Comparison of ENCODE assay signal across 14 cellular contexts in genomic region chr11:358129-358805, GRCh38. TPM values are rescaled to one million over a fixed set of nuclear protein-coding genes. Genes with fewer than 3 reads are reported as not detected.
"Had no signal": no experiment of that assay in that cellular context is flagged by ENCODE, and none has a peak within 500 bp of the region (broad histone marks: within the 10 kb centered on the region; RNA-seq: fewer than 3 reads in every experiment).

No MANE protein-coding gene starts in this region.

- H3K9me3 ChIP-seq: adrenal gland, gastrocnemius medialis, transverse colon had no signal

- DNase-seq: activated CD4-positive, alpha-beta T cell treated with anti-CD3 and anti-CD28 coated beads, Interleukin-2, amount 10 ng/mL, durations not matched to agents 24 days and 14 days; central memory CD4-positive, alpha-beta T cell; cortex of kidney; effector CD8-positive, alpha-beta T cell; gastrocnemius medialis; kidney glomerular epithelial cell; naive B cell; small intestine; T-helper 17 cell; transverse colon had no signal

- ATAC-seq: gastrocnemius medialis, T-helper 17 cell, WTC11 had no signal

- H3K4me3 ChIP-seq: adrenal gland, gastrocnemius medialis, transverse colon had no signal

- H3K36me3 ChIP-seq: adrenal gland, gastrocnemius medialis, transverse colon had no signal

- H3K27ac ChIP-seq: adrenal gland, gastrocnemius medialis, transverse colon had no signal

RNA-seq across cellular contexts. Expression of gene B4GALNT4, which starts 11.0 kb away (rescaled TPM):
- total RNA-seq: gastrocnemius medialis had no signal

RNA-seq across cellular contexts. Expression of gene PKP3, which starts 35.7 kb away (rescaled TPM):
- total RNA-seq: activated CD4-positive, alpha-beta T cell treated with anti-CD3 and anti-CD28 coated beads, Interleukin-2, amount 10 ng/mL, durations not matched to agents 24 days and 14 days; activated naive CD4-positive, alpha-beta T cell treated with anti-CD3 and anti-CD28 coated beads for 36 hours; activated T-helper 1 cell treated with anti-CD3 and anti-CD28 coated beads, Interleukin-12 subunit alpha, Interleukin-12 subunit beta, Interleukin-2, Interleukin-4 antibody, amounts not matched to agents 30 ng/mL and 10 ng/mL and 1 ng/mL, durations not matched to agents 14 hours and 24 hours and 36 hours; T-helper 17 cell had no signal
